ENCODE assay signal across 8 cellular contexts in the genomic region with DNA sequence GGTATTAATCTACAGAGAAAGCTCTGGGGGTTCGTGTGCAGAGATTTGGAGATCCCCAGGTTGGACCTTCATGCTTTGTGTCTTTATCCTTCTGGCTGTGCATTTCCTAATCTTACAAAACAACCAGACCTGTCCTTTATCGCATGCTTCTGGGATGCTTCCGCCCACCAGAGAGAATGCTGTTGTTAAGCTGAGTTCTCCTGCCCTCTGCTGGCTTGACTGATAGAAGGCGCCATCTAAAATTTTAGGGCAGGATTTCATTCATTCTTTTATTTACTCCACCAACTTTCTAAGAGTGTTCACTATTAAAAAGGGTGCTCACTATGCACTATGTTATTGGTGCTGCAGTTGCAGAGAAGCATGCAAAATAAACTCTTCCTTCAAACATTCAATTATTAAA. TPM values are rescaled to one million over a fixed set of nuclear protein-coding genes. Genes with fewer than 3 reads are reported as not detected.
DNase-seq lines count a peak whose midpoint lies in the region; ATAC-seq and TF ChIP-seq lines count a peak whose summit lies in the region.

No MANE protein-coding gene starts in this region.

- peaks cover 43% of the 10 kb centered on the region for H3K27me3 Mint-ChIP-seq in activated CD4-positive, alpha-beta T cell treated with anti-CD3 and anti-CD28 coated beads, Interleukin-2, amount 10 ng/mL, durations not matched to agents 24 days and 14 days
- H3K27me3 Mint-ChIP-seq in osteocyte (ENCODE audit: unreplicated experiment) = peaks cover 55% of the 10 kb centered on the region

- H3K4me3 Mint-ChIP-seq in activated CD4-positive, alpha-beta T cell treated with anti-CD3 and anti-CD28 coated beads, Interleukin-2, amount 10 ng/mL, durations not matched to agents 24 days and 14 days = no peak overlapping the region
- H3K4me3 Mint-ChIP-seq in osteocyte (ENCODE audit: unreplicated experiment) = no peak overlapping the region

- peak; percentile 44 for DNase-seq in ACHN
- DNase-seq in NCI-H2107 treated with DMSO at 0.1 percent for 48 hours (lab: John Stamatoyannopoulos, UW; ENCODE audit: unreplicated experiment) = peak; percentile 80
- peak; percentile 76 for DNase-seq in activated CD4-positive, alpha-beta T cell treated with anti-CD3 and anti-CD28 coated beads, Interleukin-2, amount 10 ng/mL, durations not matched to agents 24 days and 14 days
- DNase-seq in foreskin fibroblast = peak; percentile 61 to 86
- no peak for DNase-seq in osteocyte (ENCODE audit: extremely low spot score, unreplicated experiment)

- intact Hi-C loops in activated CD4-positive, alpha-beta T cell treated with anti-CD3 and anti-CD28 coated beads, Interleukin-2, amount 10 ng/mL, durations not matched to agents 24 days and 14 days (cut with micrococcal nuclease) = loop anchor here (1.0 to 2.0 kb wide), 4 partner anchors 35 to 458 kb away; no protein-coding TSS in a partner anchor

- ATAC-seq in GM18868 (IDR thresholded peaks at IDR 0.05; ENCODE audit: unreplicated experiment) (no peak), HG02938 (IDR thresholded peaks at IDR 0.05; ENCODE audit: unreplicated experiment) (no peak)

- no peaks in the 10 kb centered on the region for H3K9me3 Mint-ChIP-seq in activated CD4-positive, alpha-beta T cell treated with anti-CD3 and anti-CD28 coated beads, Interleukin-2, amount 10 ng/mL, durations not matched to agents 24 days and 14 days
- no peaks in the 10 kb centered on the region for H3K9me3 Mint-ChIP-seq in osteocyte (ENCODE audit: unreplicated experiment)

- TF ChIP-seq CTCF in GM12874 (IDR thresholded peaks at IDR 0.05; ENCODE audit: insufficient read depth, low read depth, low read length) = peak; percentile 36; the same call in 1 of the 2 replicates
- TF ChIP-seq CTCF in foreskin fibroblast (IDR thresholded peaks at IDR 0.05; ENCODE audit: low read depth, low read length) = peak; percentile 73
- TF ChIP-seq CTCF in osteocyte (IDR thresholded peaks at IDR 0.05) = peak; percentile 83

- H3K36me3 Mint-ChIP-seq in activated CD4-positive, alpha-beta T cell treated with anti-CD3 and anti-CD28 coated beads, Interleukin-2, amount 10 ng/mL, durations not matched to agents 24 days and 14 days (ENCODE audit: low read depth) = no peaks in the 10 kb centered on the region
- H3K36me3 Mint-ChIP-seq in osteocyte (ENCODE audit: unreplicated experiment) = no peaks in the 10 kb centered on the region

- H3K4me1 Mint-ChIP-seq in activated CD4-positive, alpha-beta T cell treated with anti-CD3 and anti-CD28 coated beads, Interleukin-2, amount 10 ng/mL, durations not matched to agents 24 days and 14 days = peaks cover 2% of the 10 kb centered on the region
- peaks cover 6% of the 10 kb centered on the region for H3K4me1 Mint-ChIP-seq in osteocyte (ENCODE audit: unreplicated experiment)

- H3K27ac Mint-ChIP-seq in activated CD4-positive, alpha-beta T cell treated with anti-CD3 and anti-CD28 coated beads, Interleukin-2, amount 10 ng/mL, durations not matched to agents 24 days and 14 days = no peak overlapping the region
- no peak overlapping the region for H3K27ac Mint-ChIP-seq in osteocyte (ENCODE audit: unreplicated experiment)

- H3K4me3 ChIP-seq in foreskin fibroblast (ENCODE audit: low read depth in 1 of 2, low read length in 2 of 2) = no peak overlapping the region

- in situ Hi-C loops in ACHN (cut with HindIII; ENCODE audit: low pct_ligation_motif_present, low pct_unique_long_range_greater_than_20kb, low sequenced_read_pairs) = loop anchor here (25.0 kb wide), 1 partner anchor 367 kb away; no protein-coding TSS in a partner anchor

RNA-seq across cellular contexts. Expression of a gene that starts 8.7 kb away (rescaled TPM):
- total RNA-seq in activated CD4-positive, alpha-beta T cell treated with anti-CD3 and anti-CD28 coated beads, Interleukin-2, amount 10 ng/mL, durations not matched to agents 24 days and 14 days = not detected in 2 replicates
- total RNA-seq in osteocyte = not detected in 2 replicates

RNA-seq across cellular contexts. Expression of a gene that starts 23.5 kb away (rescaled TPM):
- total RNA-seq in activated CD4-positive, alpha-beta T cell treated with anti-CD3 and anti-CD28 coated beads, Interleukin-2, amount 10 ng/mL, durations not matched to agents 24 days and 14 days = not detected in 2 replicates
- not detected in 2 replicates for total RNA-seq in osteocyte
